ENCODE assay signal across 34 cellular contexts in genomic region chr11:76692956-76693355, GRCh38. TPM values are rescaled to one million over a fixed set of nuclear protein-coding genes. Genes with fewer than 3 reads are reported as not detected.
"Had no signal": no experiment of that assay in that cellular context is flagged by ENCODE, and none has a peak within 500 bp of the region (broad histone marks: within the 10 kb centered on the region; RNA-seq: fewer than 3 reads in every experiment).

No MANE protein-coding gene starts in this region.

- H3K36me3 ChIP-seq: ascending aorta, cardiac muscle cell had no signal

- ATAC-seq: activated CD8-positive, alpha-beta memory T cell treated with anti-CD3 and anti-CD28 coated beads, Interleukin-2, amount 10 ng/mL, durations not matched to agents 7 days and 5 days; Panc1 had no signal

- H3K36me3 Mint-ChIP-seq: activated CD8-positive, alpha-beta memory T cell treated with anti-CD3 and anti-CD28 coated beads, Interleukin-2, amount 10 ng/mL, durations not matched to agents 7 days and 5 days; activated naive CD4-positive, alpha-beta T cell treated with anti-CD3 and anti-CD28 coated beads, Interleukin-2, amount 50 U/mL, for 24 hours; activated naive CD8-positive, alpha-beta T cell treated with anti-CD3 and anti-CD28 coated beads, Interleukin-2, amount 10 ng/mL, durations not matched to agents 7 days and 5 days had no signal

- H3K27me3 ChIP-seq: ascending aorta had no signal

- H3K4me1 ChIP-seq: ascending aorta had no signal

- DNase-seq: activated B cell treated with CpG ODN at 0.5 μM for 24 hours; activated CD4-positive, alpha-beta memory T cell treated with anti-CD3 and anti-CD28 coated beads, Interleukin-2, amount 10 ng/mL, durations not matched to agents 7 days and 5 days; activated CD4-positive, alpha-beta T cell treated with anti-CD3 and anti-CD28 coated beads for 4 hours; activated CD4-positive, CD25-positive, alpha-beta regulatory T cell treated with anti-CD3 and anti-CD28 coated beads, Interleukin-2, amount 50 U/mL, for 72 hours; activated CD8-positive, alpha-beta memory T cell treated with anti-CD3 and anti-CD28 coated beads for 24 hours; activated CD8-positive, alpha-beta memory T cell treated with anti-CD3 and anti-CD28 coated beads, Interleukin-2, amount 10 ng/mL, durations not matched to agents 7 days and 5 days; activated CD8-positive, alpha-beta memory T cell treated with anti-CD3 and anti-CD28 coated beads, Interleukin-2, amount 50 U/mL, for 48 hours; activated gamma-delta T cell; activated naive CD4-positive, alpha-beta T cell treated with Interleukin-2 at 50 U/mL for 16 hours; activated naive CD8-positive, alpha-beta T cell treated with anti-CD3 and anti-CD28 coated beads, Interleukin-2, amount 10 ng/mL, durations not matched to agents 7 days and 5 days; activated T-cell treated with anti-CD3 and anti-CD28 coated beads, Interleukin-2, amount 50 U/mL, for 48 hours; amygdala; Karpas-422; KBM-7; NCI-H1048; NCI-H1105 treated with DMSO at 0.1 percent for 48 hours; NCI-H1436; NCI-H1694; NCI-H1930; NCI-H2081 treated with DMSO at 0.1 percent for 48 hours; NCI-H226; NCI-H446 treated with DMSO at 0.1 percent for 48 hours; NCI-H524; NCI-H69; SW 1271; T-helper 1 cell; T-helper 2 cell; T-helper 9 cell had no signal

- H3K4me1 Mint-ChIP-seq: activated B cell treated with CpG ODN at 0.5 μM for 24 hours; activated naive CD4-positive, alpha-beta T cell treated with anti-CD3 and anti-CD28 coated beads, Interleukin-2, amount 50 U/mL, for 24 hours had no signal

- H3K4me3 ChIP-seq: ascending aorta, cardiac muscle cell had no signal

- H3K27me3 Mint-ChIP-seq: activated naive CD4-positive, alpha-beta T cell treated with anti-CD3 and anti-CD28 coated beads, Interleukin-2, amount 50 U/mL, for 24 hours had no signal

- H3K27ac Mint-ChIP-seq: activated B cell treated with CpG ODN at 0.5 μM for 24 hours; activated CD4-positive, alpha-beta memory T cell treated with anti-CD3 and anti-CD28 coated beads, Interleukin-2, amount 10 ng/mL, durations not matched to agents 7 days and 5 days; activated CD8-positive, alpha-beta memory T cell treated with anti-CD3 and anti-CD28 coated beads, Interleukin-2, amount 10 ng/mL, durations not matched to agents 7 days and 5 days; activated naive CD4-positive, alpha-beta T cell treated with anti-CD3 and anti-CD28 coated beads, Interleukin-2, amount 50 U/mL, for 24 hours; activated naive CD8-positive, alpha-beta T cell treated with anti-CD3 and anti-CD28 coated beads, Interleukin-2, amount 10 ng/mL, durations not matched to agents 7 days and 5 days had no signal

- H3K27ac ChIP-seq: ascending aorta, cardiac muscle cell, VCaP had no signal

- H3K4me3 Mint-ChIP-seq: activated B cell treated with CpG ODN at 0.5 μM for 24 hours; activated CD4-positive, alpha-beta memory T cell treated with anti-CD3 and anti-CD28 coated beads, Interleukin-2, amount 10 ng/mL, durations not matched to agents 7 days and 5 days; activated CD8-positive, alpha-beta memory T cell treated with anti-CD3 and anti-CD28 coated beads, Interleukin-2, amount 10 ng/mL, durations not matched to agents 7 days and 5 days; activated naive CD4-positive, alpha-beta T cell treated with anti-CD3 and anti-CD28 coated beads, Interleukin-2, amount 50 U/mL, for 24 hours; activated naive CD8-positive, alpha-beta T cell treated with anti-CD3 and anti-CD28 coated beads, Interleukin-2, amount 10 ng/mL, durations not matched to agents 7 days and 5 days had no signal

- H3K9me3 ChIP-seq: ascending aorta had no signal

- H3K9me3 Mint-ChIP-seq: activated B cell treated with CpG ODN at 0.5 μM for 24 hours; activated CD4-positive, alpha-beta memory T cell treated with anti-CD3 and anti-CD28 coated beads, Interleukin-2, amount 10 ng/mL, durations not matched to agents 7 days and 5 days; activated naive CD4-positive, alpha-beta T cell treated with anti-CD3 and anti-CD28 coated beads, Interleukin-2, amount 50 U/mL, for 24 hours; activated naive CD8-positive, alpha-beta T cell treated with anti-CD3 and anti-CD28 coated beads, Interleukin-2, amount 10 ng/mL, durations not matched to agents 7 days and 5 days had no signal

RNA-seq across cellular contexts. Expression of gene LRRC32, which starts 22.4 kb away (rescaled TPM):
- total RNA-seq: MCF 10A had no signal
